16 cellular contexts compared by ENCODE assay signal in the genomic region with DNA sequence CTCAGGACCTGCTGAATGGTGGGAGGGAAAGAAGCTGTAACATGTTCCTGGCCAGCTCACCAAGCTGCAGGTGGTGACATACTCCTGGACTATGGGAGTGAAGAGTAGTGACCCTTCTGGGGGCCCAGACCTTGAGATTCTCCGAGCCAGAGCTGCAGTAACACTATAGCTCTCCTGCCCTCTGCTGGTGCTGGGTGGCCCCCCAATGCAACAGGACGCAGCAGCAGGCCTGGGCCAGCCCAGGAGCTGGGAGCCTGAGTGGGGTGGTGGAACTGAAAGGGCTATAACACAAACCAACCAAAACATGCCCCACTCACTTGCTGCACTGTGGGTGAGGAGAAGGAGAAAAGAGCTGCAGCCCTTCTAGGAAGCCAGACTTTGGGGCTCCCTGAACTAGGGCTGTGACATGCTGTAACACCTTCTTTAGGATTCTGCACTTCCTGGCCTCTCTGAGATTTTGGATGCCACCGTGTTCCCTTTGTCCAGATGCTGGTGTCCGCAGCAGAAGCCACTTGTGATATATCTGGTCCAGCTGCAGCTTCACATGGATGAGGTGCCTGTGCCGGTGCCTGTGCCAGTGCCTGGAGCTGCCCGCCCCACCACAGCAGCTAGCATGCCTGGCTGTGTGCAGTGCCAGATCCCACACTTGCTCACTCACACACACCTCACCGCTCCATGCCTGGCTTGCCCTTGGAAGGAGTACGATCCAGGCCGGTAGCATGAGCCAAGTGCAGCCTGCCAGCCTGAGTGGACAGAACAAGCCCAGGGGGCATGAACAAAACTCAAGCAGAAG.
DNase-seq lines count a peak whose midpoint lies in the region; ATAC-seq and TF ChIP-seq lines count a peak whose summit lies in the region.
"Had no signal": no experiment of that assay in that cellular context is flagged by ENCODE, and none has a peak within 500 bp of the region (broad histone marks: within the 10 kb centered on the region; RNA-seq: fewer than 3 reads in every experiment).

No MANE protein-coding gene starts in this region.

- H4K91ac ChIP-seq in trophoblast cell (ENCODE audit: low read depth, low read length) = no peak overlapping the region

- no peaks in the 10 kb centered on the region for H3K36me3 Mint-ChIP-seq in endodermal cell (ENCODE audit: low read depth)

- peaks cover 47 to 74% (median 62%) of the 10 kb centered on the region in 11 experiments for H3K9me3 ChIP-seq in BLaER1 treated with 17β-estradiol and CSF1 and Interleukin-3, amounts not matched to agents 10 nM and 100 nM (replicated peaks in 1 of 11)
- peaks cover 20% of the 10 kb centered on the region; the same call in 1 of the 2 replicates for H3K9me3 ChIP-seq in Loucy (ENCODE audit: insufficient read depth, low read depth, low read length)
- H3K9me3 ChIP-seq in endodermal cell (ENCODE audit: control insufficient read depth, low read length) = peaks cover 23% of the 10 kb centered on the region
- H3K9me3 ChIP-seq in trophoblast cell (ENCODE audit: insufficient read depth, low read depth, low read length) = peaks cover 17% of the 10 kb centered on the region

- H3K4me3 ChIP-seq in BLaER1 treated with 17β-estradiol and CSF1 and Interleukin-3, amounts not matched to agents 10 nM and 100 nM = peak overlapping the region in 7 of 10 experiments; percentile 2 to 40 (median 26); a peak in 7 of 20 replicates
- H3K4me3 ChIP-seq in Loucy (ENCODE audit: low read length, poor library complexity, severe bottlenecking) = no peak overlapping the region
- H3K4me3 ChIP-seq in endodermal cell (ENCODE audit: low read length) = no peak overlapping the region
- H3K4me3 ChIP-seq in trophoblast cell (ENCODE audit: low read depth, low read length) = no peak overlapping the region
- H3K4me3 ChIP-seq: GM23248 had no signal

- no peak overlapping the region for H3K4me3 Mint-ChIP-seq in endodermal cell
- H3K4me3 Mint-ChIP-seq: B cell, HFFc6 had no signal

- H3K4me1 ChIP-seq in BLaER1 treated with 17β-estradiol and CSF1 and Interleukin-3, amounts not matched to agents 10 nM and 100 nM = peaks cover 0 to 7% (median 0%) of the 10 kb centered on the region in 10 experiments; a peak in 1 of 20 replicates
- no peaks in the 10 kb centered on the region for H3K4me1 ChIP-seq in Loucy (ENCODE audit: insufficient read depth, low read length, poor library complexity, severe bottlenecking)
- no peaks in the 10 kb centered on the region for H3K4me1 ChIP-seq in endodermal cell (ENCODE audit: control insufficient read depth, insufficient read depth, low read length)
- no peaks in the 10 kb centered on the region for H3K4me1 ChIP-seq in trophoblast cell (ENCODE audit: control insufficient read depth in 1 of 2, insufficient read depth in 2 of 2, low read length in 2 of 2)
- H3K4me1 ChIP-seq: Caco-2 had no signal

- no peaks in the 10 kb centered on the region for H3F3A ChIP-seq in Loucy (ENCODE audit: low read depth)

- peaks cover 0 to 38% (median 12%) of the 10 kb centered on the region in 11 experiments; a peak in 12 of 22 replicates for H3K36me3 ChIP-seq in BLaER1 treated with 17β-estradiol and CSF1 and Interleukin-3, amounts not matched to agents 10 nM and 100 nM
- no peaks in the 10 kb centered on the region for H3K36me3 ChIP-seq in Loucy (ENCODE audit: insufficient read depth, low read length)
- H3K36me3 ChIP-seq in endodermal cell (ENCODE audit: control insufficient read depth, insufficient read depth, low read length) = no peaks in the 10 kb centered on the region
- no peaks in the 10 kb centered on the region for H3K36me3 ChIP-seq in trophoblast cell (ENCODE audit: control insufficient read depth in 1 of 2, insufficient read depth in 2 of 2, low read length in 2 of 2)

- no peak overlapping the region for H3K9ac ChIP-seq in BLaER1 treated with 17β-estradiol and CSF1 and Interleukin-3, amounts not matched to agents 10 nM and 100 nM
- no peak overlapping the region for H3K9ac ChIP-seq in Loucy (ENCODE audit: low read depth, low read length, poor library complexity, severe bottlenecking)
- H3K9ac ChIP-seq in endodermal cell (ENCODE audit: extremely low read depth, low read length, poor library complexity, severe bottlenecking) = no peak overlapping the region
- no peak overlapping the region for H3K9ac ChIP-seq in trophoblast cell (ENCODE audit: low read length)
- H3K9ac ChIP-seq: GM23248 had no signal

- peak; percentile 73 for DNase-seq in endodermal cell
- no peak for DNase-seq in trophoblast cell
- no peak for DNase-seq in GM19240 (ENCODE audit: insufficient read length, low spot score)
- DNase-seq: Caco-2; CD8-positive, alpha-beta memory T cell; DND-41; GF-D8; GM23248; HCEC 1CT; HFFc6 had no signal

- H4K8ac ChIP-seq in trophoblast cell (ENCODE audit: low read depth, low read length) = no peak overlapping the region

- no peaks in the 10 kb centered on the region for H3K9me2 ChIP-seq in Loucy (replicated peaks; ENCODE audit: low read depth, low read length)

- no peak overlapping the region for H3K23ac ChIP-seq in trophoblast cell (ENCODE audit: low read length)

- WGBS in endodermal cell (ENCODE audit: insufficient coverage in 1 of 2, insufficient read length in 1 of 2), 2 experiments = 88 to 91% methylated on average over 2 to 9 of the region's 9 CpGs
- no CpG with 5 or more reads among the region's 9 CpGs for WGBS in trophoblast cell (ENCODE audit: extremely low coverage, insufficient coverage, insufficient read length)

- H3K27me3 ChIP-seq in BLaER1 treated with 17β-estradiol and CSF1 and Interleukin-3, amounts not matched to agents 10 nM and 100 nM = no peaks in the 10 kb centered on the region
- no peaks in the 10 kb centered on the region for H3K27me3 ChIP-seq in Loucy (ENCODE audit: insufficient read depth, low read length, poor library complexity, severe bottlenecking)
- no peaks in the 10 kb centered on the region for H3K27me3 ChIP-seq in endodermal cell (ENCODE audit: control insufficient read depth, insufficient read depth, low read length, poor library complexity, severe bottlenecking)
- no peaks in the 10 kb centered on the region for H3K27me3 ChIP-seq in trophoblast cell (ENCODE audit: insufficient read depth, low read length)

- H3K9me3 Mint-ChIP-seq in endodermal cell = peaks cover 12% of the 10 kb centered on the region

- H2BK120ac ChIP-seq in trophoblast cell (ENCODE audit: insufficient read depth, low read length, poor library complexity) = no peak overlapping the region

- no peak overlapping the region for H3K4ac ChIP-seq in trophoblast cell (ENCODE audit: low read depth, low read length)

- H3K27me3 Mint-ChIP-seq in endodermal cell (ENCODE audit: insufficient read depth) = no peaks in the 10 kb centered on the region

- no peak overlapping the region for H3K4me2 ChIP-seq in BLaER1 treated with 17β-estradiol and CSF1 and Interleukin-3, amounts not matched to agents 10 nM and 100 nM
- no peak overlapping the region for H3K4me2 ChIP-seq in Loucy (ENCODE audit: low read depth, low read length, poor library complexity, severe bottlenecking)
- H3K4me2 ChIP-seq in trophoblast cell (ENCODE audit: low read length) = no peak overlapping the region

- H3K27ac ChIP-seq in BLaER1 treated with 17β-estradiol and CSF1 and Interleukin-3, amounts not matched to agents 10 nM and 100 nM = no peak overlapping the region
- H3K27ac ChIP-seq in endodermal cell (ENCODE audit: low read depth, low read length) (no peak overlapping the region), trophoblast cell (ENCODE audit: low read depth, low read length) (no peak overlapping the region)
- H3K27ac ChIP-seq: GM23248 had no signal

- no peak overlapping the region for H2AK5ac ChIP-seq in trophoblast cell (ENCODE audit: low read length)

- H3K14ac ChIP-seq in trophoblast cell (ENCODE audit: low read length) = no peak overlapping the region

- TF ChIP-seq CTCF in GM12874 (IDR thresholded peaks at IDR 0.05; ENCODE audit: insufficient read depth, low read depth, low read length) (0 out of 2 replicates have a peak, but pooled peaks have one; percentile 12), Loucy (conservative IDR thresholded peaks at IDR 0.05; ENCODE audit: low read length) (0 out of 2 replicates have a peak, but pooled peaks have one; percentile 9), endodermal cell (conservative IDR thresholded peaks at IDR 0.05) (peak; percentile 54)

- H2BK12ac ChIP-seq in trophoblast cell (ENCODE audit: low read length) = no peak overlapping the region

- ATAC-seq in GM18873 (IDR thresholded peaks at IDR 0.05; ENCODE audit: low FRiP score, unreplicated experiment) (no peak), HG02759 (IDR thresholded peaks at IDR 0.05; ENCODE audit: unreplicated experiment) (no peak)

- H2AFZ ChIP-seq in Loucy (ENCODE audit: low read length) = no peak overlapping the region
- no peak overlapping the region for H2AFZ ChIP-seq in trophoblast cell (ENCODE audit: insufficient read depth, low read length, poor library complexity)
- H2AFZ ChIP-seq: GM23248 had no signal

- no peak overlapping the region for H2BK5ac ChIP-seq in trophoblast cell (ENCODE audit: low read depth, low read length, poor library complexity)

- H4K20me1 ChIP-seq in BLaER1 treated with 17β-estradiol and CSF1 and Interleukin-3, amounts not matched to agents 10 nM and 100 nM = no peaks in the 10 kb centered on the region
- H4K20me1 ChIP-seq in Loucy (ENCODE audit: insufficient read depth, low read length, poor library complexity, severe bottlenecking) = no peaks in the 10 kb centered on the region

- no peaks in the 10 kb centered on the region for H3K79me1 ChIP-seq in trophoblast cell (ENCODE audit: low read length)

- H3K18ac ChIP-seq in trophoblast cell (ENCODE audit: low read length) = no peak overlapping the region

- H3K4me1 Mint-ChIP-seq in endodermal cell = no peaks in the 10 kb centered on the region
- H3K4me1 Mint-ChIP-seq: B cell; CD8-positive, alpha-beta memory T cell had no signal

- H3K27ac Mint-ChIP-seq in endodermal cell = no peak overlapping the region
- H3K27ac Mint-ChIP-seq: B cell; CD8-positive, alpha-beta memory T cell; HFFc6 had no signal

- H4K12ac ChIP-seq in trophoblast cell (ENCODE audit: low read depth, low read length) = no peak overlapping the region

- H3K79me2 ChIP-seq in Loucy (ENCODE audit: insufficient read depth, low read length) = no peaks in the 10 kb centered on the region
- no peaks in the 10 kb centered on the region for H3K79me2 ChIP-seq in trophoblast cell (ENCODE audit: control insufficient read depth, insufficient read depth, low read length, poor library complexity)

Comparison
In these comparisons a context has a peak if more than half of its experiments do, and no peak if none do; other contexts are left out.
1. H3K4me3 ChIP-seq: peak in BLaER1 treated with 17β-estradiol and CSF1 and Interleukin-3, amounts not matched to agents 10 nM and 100 nM (7 of 10); none in Loucy (single experiment), endodermal cell (single experiment) and trophoblast cell (single experiment).
2. Peak in every context shown above with its lines, with median percentiles within 50 percentile points of each other: CTCF ChIP-seq.